Comparison of ENCODE assay signal across 27 cellular contexts in genomic region chr11:17376493-17376892, GRCh38. TPM values are rescaled to one million over a fixed set of nuclear protein-coding genes. Genes with fewer than 3 reads are reported as not detected.
DNase-seq lines count a peak whose midpoint lies in the region; ATAC-seq, FAIRE-seq and TF ChIP-seq lines count a peak whose summit lies in the region.
"Had no signal": no experiment of that assay in that cellular context is flagged by ENCODE, and none has a peak within 500 bp of the region (broad histone marks: within the 10 kb centered on the region; RNA-seq: fewer than 3 reads in every experiment).

No MANE protein-coding gene starts in this region.

- no peaks in the 10 kb centered on the region for H3K36me3 ChIP-seq in bronchial epithelial cell (ENCODE audit: control insufficient read depth, insufficient read depth, low read length)
- H3K36me3 ChIP-seq: BE2C had no signal

- no peaks in the 10 kb centered on the region for H3K27me3 ChIP-seq in bronchial epithelial cell (ENCODE audit: control insufficient read depth, insufficient read depth, low read length)
- H3K27me3 ChIP-seq: BE2C; BLaER1 treated with 17β-estradiol and CSF1 and Interleukin-3, amounts not matched to agents 10 nM and 100 nM had no signal

- no peak for DNase-seq in Right ventricle myocardium inferior (ENCODE audit: missing footprints)
- no peak for DNase-seq in cardiac septum (ENCODE audit: low spot score)
- peak; percentile 12 for DNase-seq in ELF-1 (ENCODE audit: low read depth, low spot score)
- peak; percentile 45 for DNase-seq in bronchial epithelial cell (ENCODE audit: low read depth)
- DNase-seq in fibroblast of the aortic adventitia (ENCODE audit: low read depth): peak; percentile 10
- no peak for DNase-seq in NCI-H510A treated with DMSO at 0.1 percent for 48 hours (lab: John Stamatoyannopoulos, UW)
- no peak for DNase-seq in activated T-cell treated with anti-CD3 and anti-CD28 coated beads, Interleukin-2, amount 50 U/mL, for 1 hour
- DNase-seq: 8988T; ACHN; AML-193; BE2C; CD4-positive, alpha-beta T cell; CD8-positive, alpha-beta memory T cell; DMS 273 treated with DMSO at 0.1 percent for 48 hours; DMS79; EL; GF-D8; GOT3; HFFc6 had no signal

- FAIRE-seq in bronchial epithelial cell (lab: Jason Lieb, UNC): no peak
- FAIRE-seq: A549, D721Med, GM12891, GM18507, H54 had no signal

- intact Hi-C loops in Right ventricle myocardium inferior (cut with DNase I) (no loop called here), cardiac septum (cut with DNase I) (no loop called here)

- peak; percentile 47 for ATAC-seq in Right ventricle myocardium inferior
- ATAC-seq in GM19467 (IDR thresholded peaks at IDR 0.05; ENCODE audit: unreplicated experiment): no peak
- ATAC-seq: A549 had no signal

- TF ChIP-seq CTCF in bronchial epithelial cell (IDR thresholded peaks at IDR 0.05; ENCODE audit: insufficient read depth, low read length, severe bottlenecking) (no peak), fibroblast of the aortic adventitia (IDR thresholded peaks at IDR 0.05; ENCODE audit: insufficient read depth, low read length) (no peak)

- H3K4me3 ChIP-seq in bronchial epithelial cell (ENCODE audit: low read depth, low read length) (no peak overlapping the region), fibroblast of the aortic adventitia (ENCODE audit: low read depth, low read length) (no peak overlapping the region)
- H3K4me3 ChIP-seq: A549; BLaER1 treated with 17β-estradiol and CSF1 and Interleukin-3, amounts not matched to agents 10 nM and 100 nM; HAP-1 had no signal

RNA-seq across cellular contexts. Expression of gene KCNJ11, which starts 12.0 kb away (rescaled TPM):
- total RNA-seq in Right ventricle myocardium inferior (23.5 TPM), cardiac septum (9.8 TPM), bronchial epithelial cell (0.77 and 0.79 TPM in 2 replicates), fibroblast of the aortic adventitia (ENCODE audit: low replicate concordance) (not detected in 2 replicates)
- total RNA-seq: HFFc6 had no signal

RNA-seq across cellular contexts. Expression of gene NCR3LG1, which starts 24.9 kb away (rescaled TPM):
- total RNA-seq in Right ventricle myocardium inferior: 0.73 TPM
- 2.0 TPM for total RNA-seq in cardiac septum
- total RNA-seq in bronchial epithelial cell: 1.3 and 2.6 TPM in 2 replicates
- total RNA-seq in fibroblast of the aortic adventitia (ENCODE audit: low replicate concordance): 4.6 and 11.7 TPM in 2 replicates

Comparison
In these comparisons a context has a peak if more than half of its experiments do, and no peak if none do; other contexts are left out.
1. DNase-seq: peak in ELF-1 (single experiment), bronchial epithelial cell (single experiment) and fibroblast of the aortic adventitia (single experiment); none in Right ventricle myocardium inferior (single experiment), cardiac septum (single experiment), NCI-H510A treated with DMSO at 0.1 percent for 48 hours (single experiment) and activated T-cell treated with anti-CD3 and anti-CD28 coated beads, Interleukin-2, amount 50 U/mL, for 1 hour (single experiment).